In genomic region chr12:117188121-117188665, GRCh38 we compare ENCODE assay signal across 12 cellular contexts. TPM values are rescaled to one million over a fixed set of nuclear protein-coding genes. Genes with fewer than 3 reads are reported as not detected.
A peak's percentile ranks its signal among the peaks of the same experiment; 100 is the strongest.
DNase-seq lines count a peak whose midpoint lies in the region; ATAC-seq and TF ChIP-seq lines count a peak whose summit lies in the region.
"Had no signal": no experiment of that assay in that cellular context is flagged by ENCODE, and none has a peak within 500 bp of the region (broad histone marks: within the 10 kb centered on the region; RNA-seq: fewer than 3 reads in every experiment).

No MANE protein-coding gene starts in this region.

- no peak overlapping the region for H3K56ac ChIP-seq in H9 (ENCODE audit: insufficient read length, low read depth, low read length)

- peak overlapping the region; percentile 96 to 97 for H3K4me3 Mint-ChIP-seq in H9
- peak overlapping the region; percentile 92 for H3K4me3 Mint-ChIP-seq in activated naive CD8-positive, alpha-beta T cell treated with anti-CD3 and anti-CD28 coated beads for 36 hours
- peak overlapping the region; percentile 50 to 97 (median 80) for H3K4me3 Mint-ChIP-seq in naive B cell

- no peak overlapping the region for H3T11ph ChIP-seq in H9 (ENCODE audit: low read length)

- intact Hi-C loops in A673 (cut with micrococcal nuclease; ENCODE audit: unreplicated experiment) = no loop called here

- peaks cover 21 to 26% of the 10 kb centered on the region in 2 experiments for H3K4me1 Mint-ChIP-seq in H9
- H3K4me1 Mint-ChIP-seq in activated naive CD8-positive, alpha-beta T cell treated with anti-CD3 and anti-CD28 coated beads for 36 hours = peaks cover 25% of the 10 kb centered on the region
- H3K4me1 Mint-ChIP-seq in naive B cell = peaks cover 18 to 21% (median 19%) of the 10 kb centered on the region in 3 donors

- no peak overlapping the region for H3K4ac ChIP-seq in H9 (ENCODE audit: low read depth, low read length)

- no peak overlapping the region for H2BK20ac ChIP-seq in H9 (ENCODE audit: low read depth, low read length, poor library complexity, severe bottlenecking)

- H3K79me2 ChIP-seq in H9 (ENCODE audit: insufficient read depth, low read length) = peaks cover 4% of the 10 kb centered on the region; the same call in 1 of the 2 replicates

- no peak overlapping the region for H2BK120ac ChIP-seq in H9 (ENCODE audit: low read depth, low read length, poor library complexity, severe bottlenecking)

- no peak overlapping the region for H2BK15ac ChIP-seq in H9 (ENCODE audit: low read depth, low read length)

- H3K27ac Mint-ChIP-seq in H9 = peak overlapping the region in 1 of 3 experiments; percentile 71; a peak in 1 of 7 replicates
- H3K27ac Mint-ChIP-seq in activated naive CD8-positive, alpha-beta T cell treated with anti-CD3 and anti-CD28 coated beads for 36 hours = no peak overlapping the region
- H3K27ac Mint-ChIP-seq in naive B cell = peak overlapping the region in 2 of 6 donors; percentile 52 to 66

- no peaks in the 10 kb centered on the region for H3K79me1 ChIP-seq in H9 (ENCODE audit: insufficient read depth, low read depth, low read length, poor library complexity, severe bottlenecking)

- DNase-seq in A673 (ENCODE audit: low spot score) (no peak), H9 (no peak), naive B cell (no peak), T-helper 9 cell (no peak), NCI-H82 (lab: John Stamatoyannopoulos, UW) (no peak), NCI-H2171 (lab: John Stamatoyannopoulos, UW) (no peak)
- no peak for DNase-seq in activated naive CD8-positive, alpha-beta T cell treated with anti-CD3 and anti-CD28 coated beads for 36 hours
- DNase-seq: activated CD4-positive, alpha-beta T cell treated with anti-CD3 and anti-CD28 coated beads, Interleukin-2, amount 50 U/mL, for 48 hours; NCI-H510A treated with DMSO at 0.1 percent for 48 hours had no signal

- POLR2A ChIA-PET in A673 (lab: Charles Lee; ENCODE audit: low non-redundant PET) = no interaction called here

- no peak overlapping the region for H3K4me3 ChIP-seq in A673 (ENCODE audit: low read depth, low read length, poor library complexity, severe bottlenecking)

- no peaks in the 10 kb centered on the region for H3K4me1 ChIP-seq in A673 (ENCODE audit: insufficient read depth, low read length, poor library complexity, severe bottlenecking)
- peaks cover 3% of the 10 kb centered on the region; the same call in 1 of the 2 replicates for H3K4me1 ChIP-seq in H9 (ENCODE audit: insufficient read depth, low read length)

- no peak overlapping the region for H4K5ac ChIP-seq in H9 (ENCODE audit: insufficient read length, low read depth, low read length)

- H3K4me2 ChIP-seq in H9 (ENCODE audit: insufficient read depth, insufficient read length, low read length) = no peak overlapping the region

- WGBS in H9 (ENCODE audit: extremely low coverage, insufficient read length, low lambda C conversion rate) = no CpG with 5 or more reads among the region's 12 CpGs

- H3K14ac ChIP-seq in H9 (ENCODE audit: insufficient read depth, low read length) = no peak overlapping the region

- H3K23ac ChIP-seq in H9 (ENCODE audit: insufficient read length, low read depth, low read length) = no peak overlapping the region

- H2AFZ ChIP-seq in H9 (ENCODE audit: low read length) = no peak overlapping the region

- no peak for TF ChIP-seq CTCF in A673 (conservative IDR thresholded peaks at IDR 0.05; ENCODE audit: low read depth, low read length)
- no peak for TF ChIP-seq CTCF in H9 (conservative IDR thresholded peaks at IDR 0.05)

- no peak overlapping the region for H2AK5ac ChIP-seq in H9 (ENCODE audit: insufficient read length, low read length)

- CTCF ChIA-PET in A673 (lab: Charles Lee) = no interaction called here

- H2BK5ac ChIP-seq in H9 (ENCODE audit: insufficient read length, low read length) = no peak overlapping the region

- H2BK12ac ChIP-seq in H9 (ENCODE audit: insufficient read length, low read depth, low read length) = no peak overlapping the region

- H3K27ac ChIP-seq in A673 (ENCODE audit: low read depth, low read length, poor library complexity, severe bottlenecking) = no peak overlapping the region
- no peak overlapping the region for H3K27ac ChIP-seq in H9 (ENCODE audit: insufficient read length, low read depth, low read length)
- H3K27ac ChIP-seq: neutrophil had no signal

- no peaks in the 10 kb centered on the region for H4K20me1 ChIP-seq in H9 (ENCODE audit: control insufficient read depth, insufficient read depth, insufficient read length)

- no peak overlapping the region for H4K8ac ChIP-seq in H9 (replicated peaks; ENCODE audit: insufficient read length, low read depth, low read length)

- no peak overlapping the region for H3K18ac ChIP-seq in H9 (ENCODE audit: insufficient read length, low read depth, low read length)

- H3K27me3 ChIP-seq in A673 (replicated peaks; ENCODE audit: insufficient read depth, low read depth, low read length, poor library complexity) (peaks cover 3% of the 10 kb centered on the region), H9 (ENCODE audit: insufficient read depth, low read length) (no peaks in the 10 kb centered on the region)
- H3K27me3 ChIP-seq: esophagus muscularis mucosa had no signal

- H3K9ac ChIP-seq in H9 (ENCODE audit: extremely low read depth, insufficient read length, low read length) = no peak overlapping the region

- H3K27me3 Mint-ChIP-seq in H9 (ENCODE audit: low read depth) = peaks cover 10% of the 10 kb centered on the region
- no peaks in the 10 kb centered on the region for H3K27me3 Mint-ChIP-seq in activated naive CD8-positive, alpha-beta T cell treated with anti-CD3 and anti-CD28 coated beads for 36 hours
- H3K27me3 Mint-ChIP-seq in naive B cell = no peaks in the 10 kb centered on the region

- H3K9me3 ChIP-seq in A673 (ENCODE audit: low read depth, low read length, poor library complexity, severe bottlenecking) (no peaks in the 10 kb centered on the region), H9 (ENCODE audit: control insufficient read depth, low read depth, low read length) (no peaks in the 10 kb centered on the region)
- H3K9me3 ChIP-seq: esophagus muscularis mucosa, neutrophil had no signal

- peaks cover 28 to 53% (median 52%) of the 10 kb centered on the region in 3 experiments for H3K36me3 Mint-ChIP-seq in H9 (ENCODE audit: insufficient read depth in 1 of 3, low read depth in 3 of 3)
- peaks cover 27% of the 10 kb centered on the region for H3K36me3 Mint-ChIP-seq in activated naive CD8-positive, alpha-beta T cell treated with anti-CD3 and anti-CD28 coated beads for 36 hours
- H3K36me3 Mint-ChIP-seq in naive B cell = peaks cover 6 to 20% of the 10 kb centered on the region in 2 donors

- H4K91ac ChIP-seq in H9 (ENCODE audit: insufficient read length, low read depth, low read length) = no peak overlapping the region

- peaks cover 7% of the 10 kb centered on the region for H3K23me2 ChIP-seq in H9 (ENCODE audit: insufficient read length, low read depth, low read length, poor library complexity, severe bottlenecking)

- no peak for ATAC-seq in naive B cell (ENCODE audit: low read depth in 2 of 2)
- no peak for ATAC-seq in HG03432 (IDR thresholded peaks at IDR 0.05; ENCODE audit: unreplicated experiment)

- BruUV-seq in A673 (replicated peaks; lab: Mats Ljungman, UMichigan) = TSS peak; percentile 66

- 0 out of 5 replicates have a peak, but pooled peaks cover 0 to 2% of the 10 kb centered on the region in 2 experiments for H3K9me3 Mint-ChIP-seq in H9
- no peaks in the 10 kb centered on the region for H3K9me3 Mint-ChIP-seq in activated naive CD8-positive, alpha-beta T cell treated with anti-CD3 and anti-CD28 coated beads for 36 hours
- no peaks in the 10 kb centered on the region for H3K9me3 Mint-ChIP-seq in naive B cell

- peaks cover 28% of the 10 kb centered on the region for H3K36me3 ChIP-seq in A673 (ENCODE audit: insufficient read depth, low read length, poor library complexity, severe bottlenecking)

RNA-seq across cellular contexts. Expression of gene FBXO21, which starts 2.1 kb away (rescaled TPM):
- 45.4 and 47.7 TPM in 2 replicates for total RNA-seq in A673 (2021)
- total RNA-seq in H9 (2021) = 58.5 and 58.6 TPM in 2 replicates
- total RNA-seq in activated naive CD8-positive, alpha-beta T cell treated with anti-CD3 and anti-CD28 coated beads for 36 hours = 10 to 100 TPM; 24.3 to 25.8 TPM
- 10 to 100 TPM; 46.0 to 61.5 (median 49.6) TPM for polyA plus RNA-seq in naive B cell (ENCODE audit: low read depth in 6 of 6)
